23 cellular contexts compared by ENCODE assay signal in the genomic region with DNA sequence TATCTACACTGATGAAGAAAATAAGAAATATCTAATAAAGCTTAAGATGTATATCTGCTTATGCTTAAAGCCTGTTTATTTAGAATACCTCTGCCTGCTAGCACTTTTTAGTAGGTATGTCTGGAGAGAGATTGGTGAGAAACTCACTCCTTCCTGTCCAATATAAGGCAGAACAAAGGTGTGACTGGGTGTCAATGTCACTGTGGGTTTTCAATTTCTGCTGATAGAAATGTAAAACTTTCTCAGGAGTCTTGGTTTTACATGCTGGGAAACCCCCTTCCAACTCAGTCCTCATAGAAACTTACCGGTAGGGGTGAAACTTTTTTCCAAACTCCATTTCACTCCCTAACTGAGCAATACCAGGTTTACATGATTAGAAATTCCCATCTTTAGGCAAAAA. TPM values are rescaled to one million over a fixed set of nuclear protein-coding genes. Genes with fewer than 3 reads are reported as not detected.
A peak's percentile ranks its signal among the peaks of the same experiment; 100 is the strongest.
DNase-seq lines count a peak whose midpoint lies in the region; ATAC-seq and TF ChIP-seq lines count a peak whose summit lies in the region.
"Had no signal": no experiment of that assay in that cellular context is flagged by ENCODE, and none has a peak within 500 bp of the region (broad histone marks: within the 10 kb centered on the region; RNA-seq: fewer than 3 reads in every experiment).

No MANE protein-coding gene starts in this region.

- H3K27ac Mint-ChIP-seq in activated CD8-positive, alpha-beta T cell treated with anti-CD3 and anti-CD28 coated beads, Interleukin-2, amount 10 ng/mL, durations not matched to agents 7 days and 5 days: no peak overlapping the region
- H3K27ac Mint-ChIP-seq: activated CD8-positive, alpha-beta memory T cell treated with anti-CD3 and anti-CD28 coated beads, Interleukin-2, amount 10 ng/mL, durations not matched to agents 7 days and 5 days; CD8-positive, alpha-beta T cell; WTC11 had no signal

- TF ChIP-seq CTCF in GM10248 (IDR thresholded peaks at IDR 0.05; ENCODE audit: control extremely low read depth, extremely low read depth, low read depth, missing control alignments): no peak

- peaks cover 2% of the 10 kb centered on the region for H3K36me3 Mint-ChIP-seq in activated CD8-positive, alpha-beta T cell treated with anti-CD3 and anti-CD28 coated beads, Interleukin-2, amount 10 ng/mL, durations not matched to agents 7 days and 5 days (ENCODE audit: low read depth)
- H3K36me3 Mint-ChIP-seq: CD8-positive, alpha-beta T cell; WTC11 had no signal

- CTCF ChIA-PET in GM10248 (lab: Yijun Ruan, JAX): no interaction called here
- CTCF ChIA-PET in activated CD8-positive, alpha-beta T cell treated with anti-CD3 and anti-CD28 coated beads, Interleukin-2, amount 10 ng/mL, durations not matched to agents 7 days and 5 days (lab: Charles Lee): no interaction called here

- no peak overlapping the region for H3K4me3 Mint-ChIP-seq in activated CD8-positive, alpha-beta T cell treated with anti-CD3 and anti-CD28 coated beads, Interleukin-2, amount 10 ng/mL, durations not matched to agents 7 days and 5 days
- H3K4me3 Mint-ChIP-seq: activated CD8-positive, alpha-beta memory T cell treated with anti-CD3 and anti-CD28 coated beads, Interleukin-2, amount 10 ng/mL, durations not matched to agents 7 days and 5 days; CD8-positive, alpha-beta T cell; WTC11 had no signal

- POLR2A ChIA-PET in GM10248 (lab: Yijun Ruan, JAX): no interaction called here
- POLR2A ChIA-PET in activated CD8-positive, alpha-beta T cell treated with anti-CD3 and anti-CD28 coated beads, Interleukin-2, amount 10 ng/mL, durations not matched to agents 7 days and 5 days (lab: Charles Lee): no interaction called here

- peak; percentile 26 to 32 for ATAC-seq in activated CD4-positive, CD25-positive, alpha-beta regulatory T cell treated with anti-CD3 and anti-CD28 coated beads, Interleukin-2, amount 50 U/mL, for 24 hours
- ATAC-seq in HG02852 (IDR thresholded peaks at IDR 0.05; ENCODE audit: unreplicated experiment) (peak; percentile 75), GM18858 (IDR thresholded peaks at IDR 0.05; ENCODE audit: unreplicated experiment) (no peak)
- ATAC-seq in activated CD8-positive, alpha-beta T cell treated with anti-CD3 and anti-CD28 coated beads, Interleukin-2, amount 10 ng/mL, durations not matched to agents 7 days and 5 days: peak; percentile 36
- ATAC-seq: activated CD8-positive, alpha-beta memory T cell treated with anti-CD3 and anti-CD28 coated beads, Interleukin-2, amount 10 ng/mL, durations not matched to agents 7 days and 5 days; CD8-positive, alpha-beta T cell; heart left ventricle; WTC11 had no signal

- peaks cover 5% of the 10 kb centered on the region for H3K27me3 Mint-ChIP-seq in activated CD8-positive, alpha-beta T cell treated with anti-CD3 and anti-CD28 coated beads, Interleukin-2, amount 10 ng/mL, durations not matched to agents 7 days and 5 days (ENCODE audit: low read depth)

- peaks cover 15% of the 10 kb centered on the region for H3K4me1 Mint-ChIP-seq in activated CD8-positive, alpha-beta T cell treated with anti-CD3 and anti-CD28 coated beads, Interleukin-2, amount 10 ng/mL, durations not matched to agents 7 days and 5 days (ENCODE audit: low read depth)

- no peaks in the 10 kb centered on the region for H3K9me3 Mint-ChIP-seq in activated CD8-positive, alpha-beta T cell treated with anti-CD3 and anti-CD28 coated beads, Interleukin-2, amount 10 ng/mL, durations not matched to agents 7 days and 5 days (ENCODE audit: insufficient read depth)
- H3K9me3 Mint-ChIP-seq: CD8-positive, alpha-beta T cell; WTC11 had no signal

- DNase-seq in activated CD4-positive, CD25-positive, alpha-beta regulatory T cell treated with anti-CD3 and anti-CD28 coated beads, Interleukin-2, amount 50 U/mL, for 72 hours: no peak
- DNase-seq in GM10248 (ENCODE audit: extremely low spot score) (peak; percentile 22), NCI-H2029 (lab: John Stamatoyannopoulos, UW) (no peak), HPDE6-E6E7 (ENCODE audit: extremely low spot score) (no peak)
- no peak for DNase-seq in activated CD8-positive, alpha-beta T cell treated with anti-CD3 and anti-CD28 coated beads, Interleukin-2, amount 10 ng/mL, durations not matched to agents 7 days and 5 days
- DNase-seq: activated CD8-positive, alpha-beta memory T cell treated with anti-CD3 and anti-CD28 coated beads, Interleukin-2, amount 10 ng/mL, durations not matched to agents 7 days and 5 days; activated gamma-delta T cell treated with Interleukin-2 at 50 U/mL for 16 hours; AML-193; CD8-positive, alpha-beta T cell; heart left ventricle; KBM-7; mesendoderm; MV-4-11; NCI-H2171 treated with DMSO at 0.1 percent for 48 hours; NCI-H526; RPMI8226; small intestine; T1000; upper lobe of left lung had no signal

RNA-seq across cellular contexts. Expression of a gene that starts 17.8 kb away (rescaled TPM):
- total RNA-seq in activated CD8-positive, alpha-beta T cell treated with anti-CD3 and anti-CD28 coated beads, Interleukin-2, amount 10 ng/mL, durations not matched to agents 7 days and 5 days: 10 to 100 TPM; 44.5 to 44.8 TPM
